10 cellular contexts compared by ENCODE assay signal in genomic region chr7:36279251-36279925, GRCh38.
A peak's percentile ranks its signal among the peaks of the same experiment; 100 is the strongest.
DNase-seq lines count a peak whose midpoint lies in the region; ATAC-seq and TF ChIP-seq lines count a peak whose summit lies in the region.
"Had no signal": no experiment of that assay in that cellular context is flagged by ENCODE, and none has a peak within 500 bp of the region (broad histone marks: within the 10 kb centered on the region; RNA-seq: fewer than 3 reads in every experiment).

No MANE protein-coding gene starts in this region.

- H3K4me2 ChIP-seq in PC-3 (ENCODE audit: low read length) = 0 out of 2 replicates have a peak overlapping the region, but pooled peaks have one; percentile 40

- peaks cover 4% of the 10 kb centered on the region for H3F3A ChIP-seq in PC-3 (ENCODE audit: low read length, unreplicated experiment)

- H3K4me1 ChIP-seq in PC-3 (ENCODE audit: insufficient read depth, low read length) (peaks cover 57% of the 10 kb centered on the region), psoas muscle (peaks cover 81% of the 10 kb centered on the region), upper lobe of left lung (peaks cover 19 to 21% (median 20%) of the 10 kb centered on the region in 4 donors)

- H3K9me2 ChIP-seq in PC-3 (replicated peaks; ENCODE audit: low read length) = no peaks in the 10 kb centered on the region

- H3K27me3 Mint-ChIP-seq in HFFc6 (ENCODE audit: insufficient read depth) = no peaks in the 10 kb centered on the region; the same call in 1 of the 2 replicates

- TF ChIP-seq EP300 in upper lobe of left lung (IDR thresholded peaks at IDR 0.05) = no peak

- H3K9me3 Mint-ChIP-seq in HFFc6 = no peaks in the 10 kb centered on the region

- intact Hi-C loops in PC-3 (cut with micrococcal nuclease) (no loop called here), psoas muscle (cut with DNase I) (no loop called here)

- H3K36me3 Mint-ChIP-seq in HFFc6 (ENCODE audit: low read depth) = no peaks in the 10 kb centered on the region

- no peak overlapping the region for H3K4me3 Mint-ChIP-seq in HFFc6

- TF ChIP-seq CTCF in HFFc6 (IDR thresholded peaks at IDR 0.05) = no peak
- TF ChIP-seq CTCF in PC-3 (conservative IDR thresholded peaks at IDR 0.05; ENCODE audit: low read depth, low read length) = no peak
- no peak for TF ChIP-seq CTCF in psoas muscle (IDR thresholded peaks at IDR 0.05)
- no peak for TF ChIP-seq CTCF in upper lobe of left lung (IDR thresholded peaks at IDR 0.05)

- peak overlapping the region; percentile 38; the same call in 1 of the 2 replicates for H3K27ac Mint-ChIP-seq in HFFc6

- no peak overlapping the region for H2AFZ ChIP-seq in PC-3 (ENCODE audit: low read length)

- CTCF ChIA-PET in PC-3 (lab: Charles Lee) = no interaction called here

- BruUV-seq in PC-3 (replicated peaks; lab: Mats Ljungman, UMichigan) = no TSS peak

- no peaks in the 10 kb centered on the region for H4K20me1 ChIP-seq in PC-3 (ENCODE audit: low read length)

- no peak for TF ChIP-seq POLR2A in upper lobe of left lung (IDR thresholded peaks at IDR 0.05)

- no peaks in the 10 kb centered on the region for H3K36me3 ChIP-seq in PC-3 (ENCODE audit: low read depth, low read length)
- H3K36me3 ChIP-seq in psoas muscle (ENCODE audit: insufficient read depth in 1 of 2, low read depth in 1 of 2) = no peaks in the 10 kb centered on the region
- no peaks in the 10 kb centered on the region for H3K36me3 ChIP-seq in upper lobe of left lung

- H3K4me3 ChIP-seq in PC-3 (ENCODE audit: low read length) (no peak overlapping the region), psoas muscle (no peak overlapping the region), upper lobe of left lung (no peak overlapping the region)

- peaks cover 20% of the 10 kb centered on the region for H3K79me2 ChIP-seq in PC-3 (ENCODE audit: low read length)

- 86 to 93% (median 91%) methylated on average over 9 of the region's 9 CpGs for WGBS in psoas muscle, 3 donors
- 84 to 85% methylated on average over 4 to 9 of the region's 9 CpGs for WGBS in upper lobe of left lung, 2 donors

- no peak overlapping the region; the same call in 1 of the 2 replicates for H3K9ac ChIP-seq in PC-3 (ENCODE audit: low read length)

- POLR2A ChIA-PET in PC-3 (lab: Charles Lee; ENCODE audit: unreplicated experiment) = no interaction called here

- H3K9me3 ChIP-seq in PC-3 (ENCODE audit: low read length) (no peaks in the 10 kb centered on the region), psoas muscle (no peaks in the 10 kb centered on the region), upper lobe of left lung (no peaks in the 10 kb centered on the region)

- H3K27me3 ChIP-seq in PC-3 (ENCODE audit: low read length) = no peaks in the 10 kb centered on the region
- H3K27me3 ChIP-seq in psoas muscle (ENCODE audit: insufficient read depth in 3 of 3, low read length in 2 of 3) = no peaks in the 10 kb centered on the region
- no peaks in the 10 kb centered on the region for H3K27me3 ChIP-seq in upper lobe of left lung

- no peak for DNase-seq in HFFc6
- no peak for DNase-seq in PC-3
- no peak for DNase-seq in psoas muscle
- DNase-seq in occipital lobe (lab: John Stamatoyannopoulos, UW) = no peak
- DNase-seq in NCI-H1436 (lab: John Stamatoyannopoulos, UW) = no peak
- no peak for DNase-seq in NCI-H2081 (lab: John Stamatoyannopoulos, UW)
- no peak for DNase-seq in upper lobe of left lung
- DNase-seq: activated CD4-positive, CD25-positive, alpha-beta regulatory T cell treated with anti-CD3 and anti-CD28 coated beads, Interleukin-2, amount 50 U/mL, for 72 hours had no signal

- peak; percentile 78 for ATAC-seq in GM18861 (IDR thresholded peaks at IDR 0.05; ENCODE audit: unreplicated experiment)
- ATAC-seq in PC-3 = no peak
- peak in 1 of 4 donors; percentile 38 for ATAC-seq in psoas muscle
- no peak for ATAC-seq in upper lobe of left lung (ENCODE audit: low FRiP score in 2 of 2)

- H3K27ac ChIP-seq in PC-3 (ENCODE audit: low read length) (peak overlapping the region; percentile 45), psoas muscle (peak overlapping the region; percentile 77), upper lobe of left lung (no peak overlapping the region)
- H3K27ac ChIP-seq: HL-60 had no signal

- H3K4me1 Mint-ChIP-seq in HFFc6 (ENCODE audit: low read depth) = peaks cover 40% of the 10 kb centered on the region

Comparison
In these comparisons a context has a peak if more than half of its experiments do, and no peak if none do; other contexts are left out.
1. H3K27ac ChIP-seq: peak in PC-3 (single experiment) and psoas muscle (single experiment); none in upper lobe of left lung (0 of 4).